In genomic region chr18:22167091-22167470, GRCh38 we compare ENCODE assay signal across 12 cellular contexts. TPM values are rescaled to one million over a fixed set of nuclear protein-coding genes. Genes with fewer than 3 reads are reported as not detected.
A peak's percentile ranks its signal among the peaks of the same experiment; 100 is the strongest.
DNase-seq lines count a peak whose midpoint lies in the region; ATAC-seq, FAIRE-seq and TF ChIP-seq lines count a peak whose summit lies in the region.
"Had no signal": no experiment of that assay in that cellular context is flagged by ENCODE, and none has a peak within 500 bp of the region (broad histone marks: within the 10 kb centered on the region; RNA-seq: fewer than 3 reads in every experiment).

No MANE protein-coding gene starts in this region.

- no peak overlapping the region for H2BK15ac ChIP-seq in H1 (ENCODE audit: low read length)

- H3K23ac ChIP-seq in H1 (ENCODE audit: insufficient read length) = no peak overlapping the region

- H3K4me1 ChIP-seq in HUES64 (ENCODE audit: insufficient read depth, low read length) (peaks cover 5% of the 10 kb centered on the region; the same call in 1 of the 2 replicates), H1 (replicated peaks in 1 of 4; ENCODE audit: control insufficient read depth in 3 of 4, insufficient read depth in 4 of 4, low read length in 3 of 4) (peaks cover 0 to 32% (median 14%) of the 10 kb centered on the region in 4 experiments; a peak in 6 of 7 replicates), right lobe of liver (peaks cover 0 to 5% (median 0%) of the 10 kb centered on the region in 4 donors), spleen (peaks cover 3 to 65% (median 37%) of the 10 kb centered on the region in 6 donors)

- peak overlapping the region; percentile 39 for H3K4me3 ChIP-seq in HUES64 (ENCODE audit: low read length)
- H3K4me3 ChIP-seq in H1 (ENCODE audit: extremely low read depth in 1 of 4, insufficient read depth in 2 of 4, low read depth in 3 of 4, low read length in 4 of 4) = peak overlapping the region in 1 of 4 experiments; percentile 70; a peak in 4 of 8 replicates
- H3K4me3 ChIP-seq in right lobe of liver = peak overlapping the region; percentile 50 to 93 (median 72)
- peak overlapping the region; percentile 2 to 86 (median 64) for H3K4me3 ChIP-seq in spleen

- no peak overlapping the region for H4K91ac ChIP-seq in H1 (replicated peaks; ENCODE audit: insufficient read length, low read length)

- H3K36me3 ChIP-seq in HUES64 (ENCODE audit: insufficient read depth, low read length) = no peaks in the 10 kb centered on the region
- H3K36me3 ChIP-seq in H1 (ENCODE audit: control insufficient read depth in 2 of 4, insufficient read depth in 4 of 4, low read length in 3 of 4) = peaks cover 0 to 18% (median 0%) of the 10 kb centered on the region in 4 experiments; a peak in 1 of 8 replicates
- no peaks in the 10 kb centered on the region for H3K36me3 ChIP-seq in right lobe of liver
- peaks cover 0 to 8% (median 0%) of the 10 kb centered on the region in 6 donors for H3K36me3 ChIP-seq in spleen

- CTCF ChIA-PET in H1 (lab: Charles Lee; ENCODE audit: partially characterized antibody) = interaction anchor here (0.6 to 0.7 kb wide), 3 partner anchors 198 to 284 kb away, joined by 3 read pairs; no protein-coding TSS in a partner anchor

- H2AFZ ChIP-seq in H1 (ENCODE audit: low read length) = no peak overlapping the region

- H3K9ac ChIP-seq in HUES64 (ENCODE audit: low read depth, low read length) = no peak overlapping the region
- no peak overlapping the region for H3K9ac ChIP-seq in H1 (replicated peaks in 1 of 4; ENCODE audit: extremely low read depth in 1 of 4, low read depth in 3 of 4, low read length in 3 of 4)

- no peak overlapping the region for H3K14ac ChIP-seq in H1 (ENCODE audit: insufficient read length)

- intact Hi-C loops in right lobe of liver (cut with DNase I) = loop anchor here in 1 of 2 donors (10.0 kb wide), 1 partner anchor 388 kb away; no protein-coding TSS in a partner anchor
- intact Hi-C loops in spleen (cut with DNase I; ENCODE audit: low total_unique reads) = loop anchor here (10.0 kb wide), 1 partner anchor 142 kb away; no protein-coding TSS in a partner anchor

- WGBS in HUES64 = 1% methylated on average over 25 of the region's 25 CpGs
- WGBS in H1 (ENCODE audit: extremely low coverage in 1 of 2, insufficient coverage in 1 of 2, insufficient read length in 1 of 2, insufficient replicate concordance in 2 of 2, low coverage in 1 of 2, low lambda C conversion rate in 2 of 2, missing lambda C conversion rate in 1 of 2), 2 experiments = 4% methylated on average over 25 of the region's 25 CpGs; no CpG with 5 or more reads in 1 of the 2 experiments
- 5% methylated on average over 21 of the region's 25 CpGs for WGBS in right lobe of liver (ENCODE audit: insufficient coverage, low coverage, low lambda C conversion rate, missing lambda C conversion rate)
- 9 to 21% (median 11%) methylated on average over 24 to 25 of the region's 25 CpGs for WGBS in spleen, 5 donors

- peak overlapping the region; percentile 71 to 88; a peak in 3 of 4 replicates for H3K4me2 ChIP-seq in H1 (ENCODE audit: insufficient read depth in 1 of 2, low read depth in 2 of 2, low read length in 2 of 2)

- H3K9me3 ChIP-seq in HUES64 (ENCODE audit: insufficient read depth, low read depth, low read length) (no peaks in the 10 kb centered on the region), H1 (ENCODE audit: insufficient read depth in 2 of 2, low read depth in 1 of 2, low read length in 1 of 2) (no peaks in the 10 kb centered on the region), right lobe of liver (no peaks in the 10 kb centered on the region), spleen (no peaks in the 10 kb centered on the region)

- no peak overlapping the region for H2BK5ac ChIP-seq in H1 (ENCODE audit: low read depth, low read length)

- no peaks in the 10 kb centered on the region for H3K79me2 ChIP-seq in H1 (ENCODE audit: control insufficient read depth in 1 of 2, insufficient read depth in 2 of 2, low read length in 2 of 2)

- 0 out of 2 replicates have a peak overlapping the region, but pooled peaks have one; percentile 17 for H2BK12ac ChIP-seq in H1 (ENCODE audit: low read depth, low read length)

- H4K8ac ChIP-seq in H1 (ENCODE audit: extremely low read depth, insufficient read depth, low read length) = no peak overlapping the region

- no peak for TF ChIP-seq EP300 in H1 (IDR thresholded peaks at IDR 0.05; ENCODE audit: borderline replicate concordance in 1 of 2, low read depth in 2 of 2, low read length in 2 of 2)

- no peak overlapping the region for H3K56ac ChIP-seq in H1 (replicated peaks; ENCODE audit: insufficient read length, low read depth, low read length)

- ATAC-seq in right lobe of liver (peak; percentile 3 to 38 (median 11)), HG02885 (IDR thresholded peaks at IDR 0.05; ENCODE audit: poor library complexity, unreplicated experiment) (no peak), GM21381 (IDR thresholded peaks at IDR 0.05; ENCODE audit: unreplicated experiment) (no peak)

- TF ChIP-seq RAD21 in H1 (IDR thresholded peaks at IDR 0.05 in 1 of 2, conservative IDR thresholded peaks at IDR 0.05 in 1 of 2; ENCODE audit: low read depth in 2 of 2, low read length in 2 of 2) = no peak

- H3K27me3 ChIP-seq in HUES64 (ENCODE audit: insufficient read depth, low read length) (peaks cover 99% of the 10 kb centered on the region), H1 (replicated peaks in 1 of 4; ENCODE audit: control insufficient read depth in 3 of 4, extremely low read depth in 1 of 4, insufficient read depth in 3 of 4, low read length in 3 of 4) (peaks cover 84 to 100% (median 95%) of the 10 kb centered on the region in 4 experiments), right lobe of liver (no peaks in the 10 kb centered on the region), spleen (replicated peaks in 1 of 7) (peaks cover 10 to 100% (median 87%) of the 10 kb centered on the region in 7 donors)

- no peak overlapping the region for H2BK20ac ChIP-seq in H1 (ENCODE audit: low read length)

- peaks cover 13 to 16% of the 10 kb centered on the region in 2 experiments for H4K20me1 ChIP-seq in H1 (replicated peaks in 1 of 2; ENCODE audit: control insufficient read depth in 1 of 2, insufficient read depth in 2 of 2, low read length in 2 of 2)

- H2AK5ac ChIP-seq in H1 (ENCODE audit: low read depth, low read length) = no peak overlapping the region

- DNase-seq in H1 (ENCODE audit: low read depth in 1 of 2, low spot score in 2 of 2) (no peak), right lobe of liver (peak; percentile 39 to 63 (median 62)), spleen (no peak), OCI-M1 (lab: John Stamatoyannopoulos, UW) (no peak), Kasumi-1 (lab: John Stamatoyannopoulos, UW) (no peak)
- DNase-seq: activated CD4-positive, alpha-beta T cell treated with anti-CD3 and anti-CD28 coated beads, Interleukin-2, amount 10 ng/mL, durations not matched to agents 7 days and 5 days; activated naive CD4-positive, alpha-beta T cell; C1 segment of cervical spinal cord; NK-92 treated with Interleukin-12 subunit alpha and Interleukin-12 subunit beta, amount 100 ng/mL, for 24 hours had no signal

- no peak for FAIRE-seq in H1 (lab: Jason Lieb, UNC)

- no peak overlapping the region for H2BK120ac ChIP-seq in H1 (replicated peaks; ENCODE audit: low read depth, low read length)

- no peak overlapping the region for H3K18ac ChIP-seq in H1 (ENCODE audit: extremely low read depth, low read length)

- TF ChIP-seq POLR2A in H1 (IDR thresholded peaks at IDR 0.05; ENCODE audit: control extremely low read depth in 1 of 2, low read depth in 2 of 2, low read length in 2 of 2) (no peak), right lobe of liver (IDR thresholded peaks at IDR 0.05) (no peak), spleen (IDR thresholded peaks at IDR 0.05) (no peak)

- TF ChIP-seq CTCF in H1 (IDR thresholded peaks at IDR 0.05; ENCODE audit: control extremely low read depth in 1 of 3, insufficient read depth in 1 of 3, low read depth in 1 of 3, low read length in 3 of 3) (no peak), right lobe of liver (IDR thresholded peaks at IDR 0.05) (no peak), spleen (IDR thresholded peaks at IDR 0.05 in 8 of 11, conservative IDR thresholded peaks at IDR 0.05 in 3 of 11) (no peak)

- H3K4ac ChIP-seq in H1 (replicated peaks; ENCODE audit: insufficient read length, low read depth, low read length) = no peak overlapping the region

- H4K5ac ChIP-seq in H1 (ENCODE audit: insufficient read length, low read depth, low read length) = no peak overlapping the region

- peaks cover 17% of the 10 kb centered on the region; the same call in 1 of the 2 replicates for H3K23me2 ChIP-seq in H1 (ENCODE audit: low read depth, low read length)

- H3K27ac ChIP-seq in HUES64 (ENCODE audit: low read depth, low read length) (no peak overlapping the region), H1 (ENCODE audit: low read depth, low read length) (no peak overlapping the region), right lobe of liver (peak overlapping the region; percentile 90 to 98 (median 95)), spleen (peak overlapping the region; percentile 36 to 93 (median 90))

- POLR2A ChIA-PET in H1 (lab: Charles Lee; ENCODE audit: partially characterized antibody) = interaction anchor here (0.6 kb wide), 1 partner anchor 176 kb away, joined by 3 read pairs; no protein-coding TSS in a partner anchor

- H3K79me1 ChIP-seq in H1 (ENCODE audit: low read depth, low read length) = no peaks in the 10 kb centered on the region

TF ChIP-seq in H1, 55 proteins besides CTCF, POLR2A, EP300 and RAD21 (continues in another document):
- TF ChIP-seq TAF1 (IDR thresholded peaks at IDR 0.05; ENCODE audit: low read depth, low read length) = no peak
- peak; percentile 71 for TF ChIP-seq EZH2 (IDR thresholded peaks at IDR 0.05; ENCODE audit: low read depth, low read length, severe bottlenecking)
- peak; percentile 87 for TF ChIP-seq SUZ12 (IDR thresholded peaks at IDR 0.05; ENCODE audit: low read length)
- no peak for TF ChIP-seq RFX5 (IDR thresholded peaks at IDR 0.05; ENCODE audit: borderline replicate concordance, low read depth, low read length)
- no peak for TF ChIP-seq SIRT6 (IDR thresholded peaks at IDR 0.05; ENCODE audit: low read length)
- TF ChIP-seq KDM5A (IDR thresholded peaks at IDR 0.05; ENCODE audit: low read length) = no peak

RNA-seq across cellular contexts. Expression of gene GATA6, which starts 2.3 kb away (rescaled TPM):
- polyA plus RNA-seq in HUES64 (2013, experiment 1 of 2) = 4.3 TPM
- 5.0 TPM for polyA plus RNA-seq in HUES64 (2013, experiment 2 of 2)
- total RNA-seq in H1 (2021; fragmentation: NEBNext Ultra II Directional; extraction: Animal tissue kit (Norgen Biotek cat#: 25700)) = 0.09 and 0.25 TPM in 2 replicates
- polyA plus RNA-seq in H1 (2011; rRNA removed) (0.02 TPM in 1 of 2 replicates, not detected in the other), spleen (10 to 100 TPM in 1 of 3 donors, 1 to 10 TPM in 2; 4.2 to 14.8 (median 4.9) TPM)
- not detected for polyA plus RNA-seq in H1 (2011; cell fraction: cytosol; rRNA removed)
- 0.03 TPM for polyA plus RNA-seq in H1 (2011; cell fraction: nucleus; rRNA removed)
- polyA plus RNA-seq in H1 (2012, experiment 1 of 2) = 0.09 to 0.19 TPM (median 0.18 TPM) in 3 of 4 replicates, not detected in the other
- polyA plus RNA-seq in H1 (2012, experiment 2 of 2) = 0.14 TPM
- polyA plus RNA-seq in H1 (2013, experiment 1 of 2) = not detected
- polyA plus RNA-seq in H1 (2013, experiment 2 of 2) = not detected
- 0.06 TPM in 1 of 2 replicates, not detected in the other for polyA minus RNA-seq in H1 (2011; rRNA and poly(A)+ RNA removed)
- polyA minus RNA-seq in H1 (2011; cell fraction: cytosol; rRNA and poly(A)+ RNA removed) = not detected
- polyA minus RNA-seq in H1 (2011; cell fraction: nucleus; rRNA and poly(A)+ RNA removed) = not detected
- total RNA-seq in right lobe of liver (10 to 100 TPM in 3 of 6 experiments, 1 to 10 TPM in 3; 8.0 to 14.0 (median 9.5) TPM), spleen (10 to 100 TPM; 27.4 to 65.3 (median 42.3) TPM)
- total RNA-seq: activated CD4-positive, alpha-beta T cell treated with anti-CD3 and anti-CD28 coated beads, Interleukin-2, amount 10 ng/mL, durations not matched to agents 7 days and 5 days had no signal

Comparison
In these comparisons a context has a peak if more than half of its experiments do, and no peak if none do; other contexts are left out.
1. H3K27ac ChIP-seq: peak in right lobe of liver (3 of 3) and spleen (8 of 8); none in HUES64 (single experiment) and H1 (single experiment).
2. DNase-seq: peak in right lobe of liver (3 of 3); none in H1 (0 of 2), spleen (single experiment), OCI-M1 (single experiment) and Kasumi-1 (0 of 2).
3. ATAC-seq: peak in right lobe of liver (4 of 4); none in HG02885 (single experiment) and GM21381 (single experiment).